In the genomic region with DNA sequence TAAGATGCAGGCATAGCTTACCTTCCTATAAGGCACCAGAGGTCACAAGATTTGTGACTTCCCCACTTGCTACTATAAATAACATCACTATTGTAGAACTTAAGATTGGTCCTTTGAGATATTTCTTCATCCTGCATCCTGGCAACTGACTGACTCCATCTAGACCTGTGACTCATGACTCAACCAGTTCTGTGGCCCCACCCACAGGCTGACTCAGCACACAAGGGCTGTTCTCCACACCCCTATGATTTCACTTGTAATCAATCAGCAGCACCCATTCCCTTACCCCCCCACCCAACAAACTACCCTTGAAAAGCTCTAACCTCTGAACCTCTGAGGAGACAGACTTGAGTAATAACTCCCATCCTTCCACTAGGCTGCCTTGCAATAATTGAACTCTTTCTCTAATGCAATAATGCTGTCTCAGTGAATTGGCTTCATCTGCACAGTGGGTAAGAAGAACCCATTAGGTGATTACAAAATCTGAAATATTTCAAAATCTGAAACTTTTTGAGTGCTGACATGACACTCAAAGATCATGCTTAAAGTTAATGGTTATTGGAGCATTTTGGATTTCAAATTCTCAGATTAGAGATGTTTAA, we compare ENCODE assay signal across 8 cellular contexts.
DNase-seq lines count a peak whose midpoint lies in the region; ATAC-seq and TF ChIP-seq lines count a peak whose summit lies in the region.

No MANE protein-coding gene starts in this region.

- ATAC-seq in T-cell (replicated peaks in 1 of 4) (no peak), GM21390 (IDR thresholded peaks at IDR 0.05; ENCODE audit: unreplicated experiment) (no peak)

- peak; percentile 67 for DNase-seq in activated effector memory CD4-positive, alpha-beta T cell treated with anti-CD3 and anti-CD28 coated beads, Interleukin-2, amount 50 U/mL, for 16 hours
- no peak for DNase-seq in activated effector memory CD4-positive, alpha-beta T cell treated with Interleukin-2 at 50 U/mL for 16 hours
- DNase-seq in activated CD4-positive, alpha-beta T cell treated with anti-CD3 and anti-CD28 coated beads, Interleukin-2, amount 10 ng/mL, durations not matched to agents 7 days and 5 days, result peak; percentile 6
- DNase-seq in glomerular visceral epithelial cell (ENCODE audit: extremely low spot score), result peak; percentile 31
- DNase-seq in transverse colon, result peak; percentile 16
- no peak for DNase-seq in NCI-H1694 treated with DMSO at 0.1 percent for 48 hours (lab: John Stamatoyannopoulos, UW)
- no peak for DNase-seq in T-cell

- H3K27me3 Mint-ChIP-seq in activated CD4-positive, alpha-beta T cell treated with anti-CD3 and anti-CD28 coated beads, Interleukin-2, amount 10 ng/mL, durations not matched to agents 7 days and 5 days, result no peaks in the 10 kb centered on the region
- H3K27me3 Mint-ChIP-seq in T-cell, result no peaks in the 10 kb centered on the region

- peaks cover 10% of the 10 kb centered on the region for H3K36me3 Mint-ChIP-seq in activated CD4-positive, alpha-beta T cell treated with anti-CD3 and anti-CD28 coated beads, Interleukin-2, amount 10 ng/mL, durations not matched to agents 7 days and 5 days (ENCODE audit: low read depth)
- H3K36me3 Mint-ChIP-seq in T-cell, result peaks cover 55% of the 10 kb centered on the region

- H3K36me3 ChIP-seq in transverse colon, result no peaks in the 10 kb centered on the region

- H3K9me3 ChIP-seq in transverse colon, result peaks cover 0 to 13% of the 10 kb centered on the region in 2 donors

- POLR2A ChIA-PET in activated CD4-positive, alpha-beta T cell treated with anti-CD3 and anti-CD28 coated beads, Interleukin-2, amount 10 ng/mL, durations not matched to agents 7 days and 5 days (lab: Charles Lee), result no interaction called here
- POLR2A ChIA-PET in T-cell (lab: Charles Lee), result no interaction called here

- H3K4me1 ChIP-seq in transverse colon, result no peaks in the 10 kb centered on the region

- in situ Hi-C loops in transverse colon (cut with MboI; ENCODE audit: low pct_ligation_motif_present in 1 of 4, low pct_unique_long_range_greater_than_20kb in 1 of 4, low sequenced_read_pairs in 3 of 4), result no loop called here

- no peak overlapping the region for H3K4me3 ChIP-seq in transverse colon

- H3K27ac Mint-ChIP-seq in activated CD4-positive, alpha-beta T cell treated with anti-CD3 and anti-CD28 coated beads, Interleukin-2, amount 10 ng/mL, durations not matched to agents 7 days and 5 days, result no peak overlapping the region
- H3K27ac Mint-ChIP-seq in T-cell, result no peak overlapping the region

- no peak for TF ChIP-seq POLR2A in transverse colon (IDR thresholded peaks at IDR 0.05)

- peaks cover 4% of the 10 kb centered on the region for H3K4me1 Mint-ChIP-seq in activated CD4-positive, alpha-beta T cell treated with anti-CD3 and anti-CD28 coated beads, Interleukin-2, amount 10 ng/mL, durations not matched to agents 7 days and 5 days
- H3K4me1 Mint-ChIP-seq in T-cell, result no peaks in the 10 kb centered on the region

- no peaks in the 10 kb centered on the region for H3K27me3 ChIP-seq in transverse colon

- H3K4me3 Mint-ChIP-seq in activated CD4-positive, alpha-beta T cell treated with anti-CD3 and anti-CD28 coated beads, Interleukin-2, amount 10 ng/mL, durations not matched to agents 7 days and 5 days, result no peak overlapping the region
- H3K4me3 Mint-ChIP-seq in T-cell, result no peak overlapping the region

- TF ChIP-seq EP300 in transverse colon (IDR thresholded peaks at IDR 0.05; ENCODE audit: low read depth), result no peak

- peaks cover 14% of the 10 kb centered on the region for H3K9me3 Mint-ChIP-seq in activated CD4-positive, alpha-beta T cell treated with anti-CD3 and anti-CD28 coated beads, Interleukin-2, amount 10 ng/mL, durations not matched to agents 7 days and 5 days
- H3K9me3 Mint-ChIP-seq in T-cell, result peaks cover 3 to 10% (median 9%) of the 10 kb centered on the region in 3 donors

- CTCF ChIA-PET in activated CD4-positive, alpha-beta T cell treated with anti-CD3 and anti-CD28 coated beads, Interleukin-2, amount 10 ng/mL, durations not matched to agents 7 days and 5 days (lab: Charles Lee), result no interaction called here
- CTCF ChIA-PET in T-cell (lab: Charles Lee), result interaction anchor here (0.6 to 0.7 kb wide), 2 partner anchors 829 to 940 kb away, joined by 4 to 7 read pairs; no protein-coding TSS in a partner anchor

- intact Hi-C loops in transverse colon (cut with DNase I; ENCODE audit: low total_unique reads), result no loop called here

- H3K27ac ChIP-seq in transverse colon, result no peak overlapping the region

- TF ChIP-seq CTCF in transverse colon (IDR thresholded peaks at IDR 0.05), result no peak

Comparison
In these comparisons a context has a peak if more than half of its experiments do, and no peak if none do; other contexts are left out.
1. DNase-seq: peak in activated effector memory CD4-positive, alpha-beta T cell treated with anti-CD3 and anti-CD28 coated beads, Interleukin-2, amount 50 U/mL, for 16 hours (single experiment), activated CD4-positive, alpha-beta T cell treated with anti-CD3 and anti-CD28 coated beads, Interleukin-2, amount 10 ng/mL, durations not matched to agents 7 days and 5 days (single experiment), glomerular visceral epithelial cell (single experiment) and transverse colon (single experiment); none in activated effector memory CD4-positive, alpha-beta T cell treated with Interleukin-2 at 50 U/mL for 16 hours (single experiment), NCI-H1694 treated with DMSO at 0.1 percent for 48 hours (single experiment) and T-cell (0 of 34).